10 cellular contexts compared by ENCODE assay signal in genomic region chr3:14834121-14834520, GRCh38. TPM values are rescaled to one million over a fixed set of nuclear protein-coding genes. Genes with fewer than 3 reads are reported as not detected.
"Had no signal": no experiment of that assay in that cellular context is flagged by ENCODE, and none has a peak within 500 bp of the region (broad histone marks: within the 10 kb centered on the region; RNA-seq: fewer than 3 reads in every experiment).

No MANE protein-coding gene starts in this region.

- ATAC-seq: HepG2 had no signal

- H3K9ac ChIP-seq: GM23248 had no signal

- H3K27ac ChIP-seq: GM23248, HL-60 had no signal

- H3K4me3 ChIP-seq: GM23248 had no signal

- H3K4me3 Mint-ChIP-seq: H9, HFFc6, IgD-negative memory B cell had no signal

- H3K27ac Mint-ChIP-seq: H9, HFFc6, IgD-negative memory B cell had no signal

- H3K9me3 Mint-ChIP-seq: H9, HFFc6, IgD-negative memory B cell had no signal

- DNase-seq: GM23248, GOT3, H9, HCEC 1CT, HFFc6, KG1 had no signal

RNA-seq across cellular contexts. Expression of gene FGD5, which starts 15.4 kb away (rescaled TPM):
- total RNA-seq: GM23248, HepG2, HFFc6, HT1080 had no signal
